ENCODE assay signal across 20 cellular contexts in the genomic region with DNA sequence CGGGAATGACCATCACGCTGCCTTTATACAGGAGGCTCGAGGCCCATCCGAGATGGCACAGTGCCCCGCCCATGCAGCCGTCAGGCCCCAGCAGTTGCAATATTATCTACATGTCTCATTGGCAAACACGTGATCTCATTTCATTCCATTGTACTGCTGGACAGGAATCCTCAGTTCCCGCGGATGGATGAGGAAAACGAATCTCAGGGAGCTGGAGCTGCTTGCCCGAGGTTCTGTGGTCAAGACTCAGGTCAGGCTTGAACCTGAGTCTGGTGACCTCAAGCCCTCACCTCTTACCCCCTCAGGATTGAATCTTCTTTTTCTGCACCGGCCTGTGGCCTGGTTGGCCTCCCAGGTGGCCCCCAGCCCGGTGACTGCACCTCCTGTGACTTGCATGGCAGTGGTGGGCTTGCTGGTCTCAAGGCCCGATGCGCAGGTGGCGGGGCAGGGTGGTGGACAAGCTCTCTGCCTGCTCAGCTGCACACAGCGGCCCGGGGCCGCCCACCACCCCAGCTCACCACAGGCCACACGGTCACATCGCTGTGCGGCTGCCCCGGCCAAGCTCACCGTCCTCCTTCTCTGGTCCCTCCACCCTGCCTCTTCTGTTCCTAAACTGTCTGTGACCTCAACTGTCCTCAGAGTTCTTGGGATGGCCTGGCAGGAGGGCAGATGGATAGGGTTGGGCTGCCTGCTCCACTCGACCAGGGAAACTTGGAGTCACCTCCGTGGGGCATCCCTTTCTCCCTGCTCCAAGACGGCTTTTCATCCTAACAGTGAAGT. TPM values are rescaled to one million over a fixed set of nuclear protein-coding genes. Genes with fewer than 3 reads are reported as not detected.
DNase-seq lines count a peak whose midpoint lies in the region; ATAC-seq, FAIRE-seq and TF ChIP-seq lines count a peak whose summit lies in the region.
"Had no signal": no experiment of that assay in that cellular context is flagged by ENCODE, and none has a peak within 500 bp of the region (broad histone marks: within the 10 kb centered on the region; RNA-seq: fewer than 3 reads in every experiment).

No MANE protein-coding gene starts in this region.

- no peaks in the 10 kb centered on the region for H3K9me3 ChIP-seq in HepG2 (ENCODE audit: low read length)
- no peaks in the 10 kb centered on the region for H3K9me3 ChIP-seq in sigmoid colon
- H3K9me3 ChIP-seq in left ventricle myocardium inferior (replicated peaks): no peaks in the 10 kb centered on the region
- H3K9me3 ChIP-seq: uterus had no signal

- POLR2A ChIA-PET in HepG2 (lab: Yijun Ruan, JAX): no interaction called here

- TF ChIP-seq CTCF in brain (conservative IDR thresholded peaks at IDR 0.05) (no peak), HepG2 (CRISPR knock-in tag; IDR thresholded peaks at IDR 0.05) (no peak), sigmoid colon (IDR thresholded peaks at IDR 0.05) (no peak), left ventricle myocardium inferior (IDR thresholded peaks at IDR 0.05; ENCODE audit: borderline replicate concordance) (no peak)

- H3K4me1 Mint-ChIP-seq in brain: peaks cover 76% of the 10 kb centered on the region
- H3K4me1 Mint-ChIP-seq: activated T-helper 17 cell treated with anti-CD3 and anti-CD28 coated beads, Interleukin-2, amount 50 U/mL, for 72 hours had no signal

- no peaks in the 10 kb centered on the region for H3K79me2 ChIP-seq in HepG2 (ENCODE audit: insufficient read depth, low read length)

- H3K27me3 ChIP-seq in HepG2 (ENCODE audit: control insufficient read depth in 1 of 2, insufficient read depth in 2 of 2, low read length in 2 of 2) (peaks cover 13 to 45% of the 10 kb centered on the region in 2 experiments), sigmoid colon (no peaks in the 10 kb centered on the region), left ventricle myocardium inferior (ENCODE audit: low read depth) (no peaks in the 10 kb centered on the region)
- H3K27me3 ChIP-seq: uterus had no signal

- no peak for FAIRE-seq in HepG2 (lab: Jason Lieb, UNC)

- intact Hi-C loops in HepG2 (cut with micrococcal nuclease; ENCODE audit: unreplicated experiment) (no loop called here), sigmoid colon (cut with DNase I) (no loop called here), left ventricle myocardium inferior (cut with micrococcal nuclease) (no loop called here)

- peak overlapping the region; percentile 30; the same call in 1 of the 2 replicates for H3K4me2 ChIP-seq in HepG2 (ENCODE audit: low read depth, low read length)

- CTCF ChIA-PET in HepG2 (lab: Yijun Ruan, JAX; ENCODE audit: low intra/inter-chr PET ratio, low total read pairs): no interaction called here

- no TSS peak for BruUV-seq in HepG2 (replicated peaks; lab: Mats Ljungman, UMichigan)

- H3K4me3 ChIP-seq in HepG2 (replicated peaks in 1 of 3; ENCODE audit: insufficient read depth in 1 of 3, low read depth in 2 of 3, low read length in 3 of 3): no peak overlapping the region
- H3K4me3 ChIP-seq in sigmoid colon: no peak overlapping the region
- H3K4me3 ChIP-seq in left ventricle myocardium inferior: no peak overlapping the region
- H3K4me3 ChIP-seq: uterus had no signal

- peak; percentile 40 for DNase-seq in HS-27A (ENCODE audit: low read depth)
- DNase-seq in HepG2 (ENCODE audit: low spot score): no peak
- DNase-seq in sigmoid colon: peak; percentile 48
- DNase-seq in left ventricle myocardium inferior: no peak
- DNase-seq in SKM-1 treated with dmso at 0.1 percent for 144 hours (lab: John Stamatoyannopoulos, UW; ENCODE audit: unreplicated experiment): no peak
- DNase-seq: activated CD4-positive, alpha-beta T cell treated with anti-CD3 and anti-CD28 coated beads for 1 hour; DMS79 treated with DMSO at 0.1 percent for 48 hours; effector memory CD4-positive, alpha-beta T cell; KG1; NCI-H2107; nucleus accumbens; stimulated activated CD4-positive, alpha-beta T cell treated with anti-CD3 and anti-CD28 coated beads, Interleukin-1b, Interleukin-23, amount 100 ng/mL, for 48 hours; stimulated activated naive CD8-positive, alpha-beta T cell treated with anti-CD3 and anti-CD28 coated beads, Interleukin-15, amount 100 ng/mL, for 72 hours had no signal

- peak overlapping the region in 4 of 5 experiments; percentile 76 to 96 (median 88) for H3K27ac Mint-ChIP-seq in brain
- H3K27ac Mint-ChIP-seq: activated T-helper 17 cell treated with anti-CD3 and anti-CD28 coated beads, Interleukin-2, amount 50 U/mL, for 72 hours; stimulated activated naive CD8-positive, alpha-beta T cell treated with anti-CD3 and anti-CD28 coated beads, Interleukin-15, amount 100 ng/mL, for 72 hours had no signal

- WGBS in HepG2 (ENCODE audit: low lambda C conversion rate): 56% methylated on average over 25 of the region's 27 CpGs
- WGBS in sigmoid colon, 2 donors: 74 to 88% methylated on average over 27 of the region's 27 CpGs

- no peak for TF ChIP-seq RAD21 in HepG2 (CRISPR knock-in tag; IDR thresholded peaks at IDR 0.05)

- TF ChIP-seq EP300 in HepG2 (IDR thresholded peaks at IDR 0.05; ENCODE audit: low read depth in 2 of 2, low read length in 2 of 2) (no peak), HepG2 (CRISPR knock-in tag; IDR thresholded peaks at IDR 0.05; ENCODE audit: borderline replicate concordance) (no peak), sigmoid colon (IDR thresholded peaks at IDR 0.05) (no peak)

- H3K36me3 ChIP-seq in HepG2 (replicated peaks in 1 of 2; ENCODE audit: control insufficient read depth in 1 of 2, insufficient read depth in 2 of 2, low read length in 2 of 2) (no peaks in the 10 kb centered on the region), sigmoid colon (no peaks in the 10 kb centered on the region), left ventricle myocardium inferior (no peaks in the 10 kb centered on the region)
- H3K36me3 ChIP-seq: uterus had no signal

- no peak for ATAC-seq in HepG2
- no peak for ATAC-seq in GM19035 (IDR thresholded peaks at IDR 0.05; ENCODE audit: unreplicated experiment)
- no peak for ATAC-seq in GM21423 (IDR thresholded peaks at IDR 0.05; ENCODE audit: unreplicated experiment)
- ATAC-seq: activated T-helper 17 cell treated with anti-CD3 and anti-CD28 coated beads, Interleukin-2, amount 50 U/mL, for 72 hours; stimulated activated naive CD8-positive, alpha-beta T cell treated with anti-CD3 and anti-CD28 coated beads, Interleukin-15, amount 100 ng/mL, for 72 hours had no signal

- in situ Hi-C loops in HepG2 (cut with HindIII; ENCODE audit: extremely low pct_ligation_motif_present, low pct_unique_long_range_greater_than_20kb): no loop called here

- H3K9me3 Mint-ChIP-seq in brain: peaks cover 0 to 3% (median 0%) of the 10 kb centered on the region in 5 experiments
- H3K9me3 Mint-ChIP-seq: activated T-helper 17 cell treated with anti-CD3 and anti-CD28 coated beads, Interleukin-2, amount 50 U/mL, for 72 hours; central memory CD8-positive, alpha-beta T cell; stimulated activated naive CD8-positive, alpha-beta T cell treated with anti-CD3 and anti-CD28 coated beads, Interleukin-15, amount 100 ng/mL, for 72 hours had no signal

- H3K4me3 Mint-ChIP-seq in brain: no peak overlapping the region
- H3K4me3 Mint-ChIP-seq: activated T-helper 17 cell treated with anti-CD3 and anti-CD28 coated beads, Interleukin-2, amount 50 U/mL, for 72 hours; central memory CD8-positive, alpha-beta T cell; stimulated activated naive CD8-positive, alpha-beta T cell treated with anti-CD3 and anti-CD28 coated beads, Interleukin-15, amount 100 ng/mL, for 72 hours had no signal

- H2AFZ ChIP-seq in HepG2 (ENCODE audit: low read length): no peak overlapping the region

- no peak overlapping the region for H3K27ac ChIP-seq in HepG2 (ENCODE audit: extremely low read length, insufficient read depth, low read length)
- no peak overlapping the region for H3K27ac ChIP-seq in sigmoid colon
- H3K27ac ChIP-seq in left ventricle myocardium inferior (replicated peaks): no peak overlapping the region
- H3K27ac ChIP-seq: HL-60 had no signal

- no peaks in the 10 kb centered on the region for H3K36me3 Mint-ChIP-seq in brain

- H3K9ac ChIP-seq in HepG2 (ENCODE audit: insufficient read depth, low read depth, low read length): no peak overlapping the region

- TF ChIP-seq POLR2A in HepG2 (IDR thresholded peaks at IDR 0.05; ENCODE audit: insufficient read depth in 1 of 2, low read depth in 2 of 2, low read length in 2 of 2) (no peak), sigmoid colon (IDR thresholded peaks at IDR 0.05) (no peak)

- no peaks in the 10 kb centered on the region for H4K20me1 ChIP-seq in HepG2 (ENCODE audit: insufficient read depth, low read length)

- H3K4me1 ChIP-seq in HepG2 (ENCODE audit: insufficient read depth, low read length) (peaks cover 26% of the 10 kb centered on the region), sigmoid colon (peaks cover 0 to 37% (median 32%) of the 10 kb centered on the region in 4 donors), left ventricle myocardium inferior (no peaks in the 10 kb centered on the region)

- H3K27me3 Mint-ChIP-seq in brain: peaks cover 3% of the 10 kb centered on the region
- H3K27me3 Mint-ChIP-seq: activated T-helper 17 cell treated with anti-CD3 and anti-CD28 coated beads, Interleukin-2, amount 50 U/mL, for 72 hours had no signal

RNA-seq across cellular contexts. Expression of gene HS6ST1, which starts 52.0 kb away (rescaled TPM):
- polyA plus RNA-seq in brain (ENCODE audit: insufficient read depth, low read depth, low replicate concordance) (64.3 TPM), HepG2 (2011; rRNA removed) (34.5 and 42.2 TPM in 2 replicates), sigmoid colon (10 to 100 TPM; 12.0 to 25.1 (median 12.7) TPM)
- total RNA-seq in HepG2 (2016; rRNA removed; fragmentation: Illumina TruSeq; extraction: Trizol) (68.4 and 84.6 TPM in 2 replicates), sigmoid colon (10 to 100 TPM; 13.2 to 27.4 (median 17.1) TPM), left ventricle myocardium inferior (26.7 TPM)
- total RNA-seq in HepG2 (2016; cell fraction: cytosol; rRNA removed; fragmentation: Illumina TruSeq; extraction: Trizol; ENCODE audit: low read depth): 8.0 TPM in 2 replicates
- total RNA-seq in HepG2 (2016; cell fraction: insoluble cytoplasmic fraction; rRNA removed; fragmentation: Illumina TruSeq; extraction: Trizol): 60.2 and 86.4 TPM in 2 replicates
- total RNA-seq in HepG2 (2016; cell fraction: membrane; rRNA removed; fragmentation: Illumina TruSeq; extraction: Trizol): 38.4 and 40.3 TPM in 2 replicates
- total RNA-seq in HepG2 (2016; cell fraction: nucleus; rRNA removed; fragmentation: Illumina TruSeq; extraction: Trizol): 59.1 and 66.3 TPM in 2 replicates
- polyA plus RNA-seq in HepG2 (2011; cell fraction: cytosol; rRNA removed): 35.2 and 53.7 TPM in 2 replicates
- 38.8 and 44.3 TPM in 2 replicates for polyA plus RNA-seq in HepG2 (2011; cell fraction: nucleus; rRNA removed)
- 50.2 and 79.5 TPM in 2 replicates for polyA plus RNA-seq in HepG2 (2012)
- polyA plus RNA-seq in HepG2 (2016; cell fraction: cytosol; fragmentation: Illumina TruSeq; extraction: Trizol; ENCODE audit: low read depth): 5.2 and 5.6 TPM in 2 replicates
- 70.3 and 83.1 TPM in 2 replicates for polyA plus RNA-seq in HepG2 (2016; cell fraction: insoluble cytoplasmic fraction; fragmentation: Illumina TruSeq; extraction: Trizol; ENCODE audit: low read depth)
- 24.6 and 27.0 TPM in 2 replicates for polyA plus RNA-seq in HepG2 (2016; cell fraction: membrane; fragmentation: Illumina TruSeq; extraction: Trizol; ENCODE audit: low read depth)
- 106 and 113 TPM in 2 replicates for polyA plus RNA-seq in HepG2 (2016; cell fraction: nucleus; fragmentation: Illumina TruSeq; extraction: Trizol; ENCODE audit: insufficient read depth, low read depth)
- 7.6 and 148 TPM in 2 replicates for polyA minus RNA-seq in HepG2 (2011; rRNA and poly(A)+ RNA removed; ENCODE audit: low replicate concordance)
- 47.4 and 52.3 TPM in 2 replicates for polyA minus RNA-seq in HepG2 (2011; cell fraction: cytosol; rRNA and poly(A)+ RNA removed)
- polyA minus RNA-seq in HepG2 (2011; cell fraction: nucleus; rRNA and poly(A)+ RNA removed): 39.0 and 60.8 TPM in 2 replicates

Comparison
In these comparisons a context has a peak if more than half of its experiments do, and no peak if none do; other contexts are left out.
1. DNase-seq: peak in HS-27A (single experiment) and sigmoid colon (single experiment); none in HepG2 (single experiment), left ventricle myocardium inferior (single experiment) and SKM-1 treated with dmso at 0.1 percent for 144 hours (single experiment).